21 cellular contexts compared by ENCODE assay signal in the genomic region with DNA sequence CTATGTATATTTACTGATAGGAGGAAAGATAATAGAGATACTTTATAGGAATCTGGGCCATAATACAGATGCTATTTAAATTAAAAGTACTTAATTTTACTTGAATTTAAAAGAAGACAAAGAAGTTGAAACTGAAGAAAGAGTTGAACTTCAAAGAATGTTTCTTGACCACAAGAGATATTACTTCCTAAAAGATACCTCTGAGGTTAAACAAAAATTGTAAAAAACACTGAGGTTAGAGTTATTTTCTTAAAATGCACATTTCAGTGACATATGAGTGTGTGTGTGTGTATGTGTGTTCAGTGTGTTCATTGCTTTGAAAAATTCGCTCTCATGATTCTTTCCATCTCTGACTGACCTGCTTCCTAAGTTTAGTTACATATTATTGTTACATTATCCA. TPM values are rescaled to one million over a fixed set of nuclear protein-coding genes. Genes with fewer than 3 reads are reported as not detected.
DNase-seq lines count a peak whose midpoint lies in the region; ATAC-seq, FAIRE-seq and TF ChIP-seq lines count a peak whose summit lies in the region.
"Had no signal": no experiment of that assay in that cellular context is flagged by ENCODE, and none has a peak within 500 bp of the region (broad histone marks: within the 10 kb centered on the region; RNA-seq: fewer than 3 reads in every experiment).

No MANE protein-coding gene starts in this region.

- peak in 1 of 2 experiments; percentile 21; a peak in 1 of 4 replicates for TF ChIP-seq EP300 in GM12878 (IDR thresholded peaks at IDR 0.05; ENCODE audit: borderline replicate concordance in 1 of 2, control insufficient read depth in 1 of 2, low read depth in 2 of 2, low read length in 2 of 2)

- no peak for ATAC-seq in activated naive CD8-positive, alpha-beta T cell treated with anti-CD3 and anti-CD28 coated beads, Interleukin-2, amount 10 ng/mL, durations not matched to agents 7 days and 5 days (ENCODE audit: low read depth)
- ATAC-seq in GM12878 (no peak), mucosa of descending colon (no peak)
- ATAC-seq in activated CD8-positive, alpha-beta memory T cell treated with anti-CD3 and anti-CD28 coated beads, Interleukin-2, amount 10 ng/mL, durations not matched to agents 7 days and 5 days: no peak
- ATAC-seq: CD8-positive, alpha-beta T cell had no signal

- SMC1A ChIA-PET in GM12878 (lab: Charles Lee; ENCODE audit: uncharacterized antibody, unreplicated experiment): interaction anchor here (1.1 to 7.5 kb wide), 7 partner anchors 9 to 29 kb away, joined by 3 to 88 read pairs (median 6); a partner anchor contains a TSS

- peaks cover 2% of the 10 kb centered on the region for H3K36me3 Mint-ChIP-seq in activated naive CD8-positive, alpha-beta T cell treated with anti-CD3 and anti-CD28 coated beads, Interleukin-2, amount 10 ng/mL, durations not matched to agents 7 days and 5 days
- no peaks in the 10 kb centered on the region for H3K36me3 Mint-ChIP-seq in activated naive CD8-positive, alpha-beta T cell treated with anti-CD3 and anti-CD28 coated beads for 36 hours
- no peaks in the 10 kb centered on the region for H3K36me3 Mint-ChIP-seq in activated CD8-positive, alpha-beta memory T cell treated with anti-CD3 and anti-CD28 coated beads, Interleukin-2, amount 10 ng/mL, durations not matched to agents 7 days and 5 days
- H3K36me3 Mint-ChIP-seq: CD8-positive, alpha-beta T cell had no signal

- no peak for TF ChIP-seq POLR2A in GM12878 (IDR thresholded peaks at IDR 0.05; ENCODE audit: low read depth, low read length)

- TF ChIP-seq RAD21 in GM12878 (IDR thresholded peaks at IDR 0.05; ENCODE audit: insufficient read depth, low read depth, low read length): no peak

- peaks cover 8% of the 10 kb centered on the region for H3K79me2 ChIP-seq in GM12878 (ENCODE audit: control insufficient read depth, insufficient read depth, low read length)

- no peak overlapping the region for H3K4me2 ChIP-seq in GM12878 (ENCODE audit: control insufficient read depth, insufficient read depth)
- H3K4me2 ChIP-seq: BLaER1 had no signal

- no peak for DNase-seq in activated naive CD8-positive, alpha-beta T cell treated with anti-CD3 and anti-CD28 coated beads, Interleukin-2, amount 10 ng/mL, durations not matched to agents 7 days and 5 days
- DNase-seq in activated naive CD8-positive, alpha-beta T cell treated with anti-CD3 and anti-CD28 coated beads for 36 hours: no peak
- DNase-seq in MV-4-11 (lab: John Stamatoyannopoulos, UW): peak; percentile 66
- DNase-seq in GM12878 (ENCODE audit: low read depth, low spot score): no peak
- DNase-seq in DMS153 treated with DMSO at 0.1 percent for 48 hours (lab: John Stamatoyannopoulos, UW; ENCODE audit: unreplicated experiment): no peak
- no peak for DNase-seq in mucosa of descending colon
- no peak for DNase-seq in activated CD8-positive, alpha-beta memory T cell treated with anti-CD3 and anti-CD28 coated beads, Interleukin-2, amount 10 ng/mL, durations not matched to agents 7 days and 5 days
- no peak for DNase-seq in head of caudate nucleus
- DNase-seq: 8988T; Calu3; CD8-positive, alpha-beta T cell; DMS 273 treated with DMSO at 0.1 percent for 48 hours had no signal

- WGBS in GM12878 (ENCODE audit: insufficient coverage, insufficient replicate concordance, low lambda C conversion rate, missing lambda C conversion rate): 76% methylated on average over 1 of the region's 1 CpG

- in situ Hi-C loops in GM12878 (cut with MboI): no loop called here

- H3K4me1 Mint-ChIP-seq in activated naive CD8-positive, alpha-beta T cell treated with anti-CD3 and anti-CD28 coated beads, Interleukin-2, amount 10 ng/mL, durations not matched to agents 7 days and 5 days: peaks cover 41% of the 10 kb centered on the region
- peaks cover 15% of the 10 kb centered on the region for H3K4me1 Mint-ChIP-seq in activated naive CD8-positive, alpha-beta T cell treated with anti-CD3 and anti-CD28 coated beads for 36 hours
- peaks cover 23% of the 10 kb centered on the region for H3K4me1 Mint-ChIP-seq in activated CD8-positive, alpha-beta memory T cell treated with anti-CD3 and anti-CD28 coated beads, Interleukin-2, amount 10 ng/mL, durations not matched to agents 7 days and 5 days

- FAIRE-seq in GM12878 (lab: Jason Lieb, UNC): peak; percentile 64
- FAIRE-seq: G401.6, GM12892, GM18507, H1 had no signal

- H3K4me1 ChIP-seq in GM12878 (ENCODE audit: control insufficient read depth, insufficient read depth, low read length) (peaks cover 11% of the 10 kb centered on the region), mucosa of descending colon (ENCODE audit: low read depth) (peaks cover 9% of the 10 kb centered on the region)

- no TSS peak for BruUV-seq in GM12878 (replicated peaks; lab: Mats Ljungman, UMichigan)

- H3K4me3 ChIP-seq in GM12878 (no peak overlapping the region), mucosa of descending colon (no peak overlapping the region)
- H3K4me3 ChIP-seq: BLaER1 had no signal

- no peak overlapping the region for H3K9ac ChIP-seq in GM12878 (ENCODE audit: control insufficient read depth, insufficient read depth, low read length)
- H3K9ac ChIP-seq: BLaER1 had no signal

- H3K9me3 ChIP-seq in GM12878 (replicated peaks; ENCODE audit: control insufficient read depth, insufficient read depth, low read length) (no peaks in the 10 kb centered on the region), mucosa of descending colon (no peaks in the 10 kb centered on the region)
- H3K9me3 ChIP-seq: BLaER1 had no signal

- H3K9me3 Mint-ChIP-seq in activated naive CD8-positive, alpha-beta T cell treated with anti-CD3 and anti-CD28 coated beads, Interleukin-2, amount 10 ng/mL, durations not matched to agents 7 days and 5 days: no peaks in the 10 kb centered on the region
- H3K9me3 Mint-ChIP-seq in activated naive CD8-positive, alpha-beta T cell treated with anti-CD3 and anti-CD28 coated beads for 36 hours: no peaks in the 10 kb centered on the region
- H3K9me3 Mint-ChIP-seq in activated CD8-positive, alpha-beta memory T cell treated with anti-CD3 and anti-CD28 coated beads, Interleukin-2, amount 10 ng/mL, durations not matched to agents 7 days and 5 days (ENCODE audit: low read depth): no peaks in the 10 kb centered on the region
- H3K9me3 Mint-ChIP-seq: CD8-positive, alpha-beta T cell; H9 had no signal

- H4K20me1 ChIP-seq in GM12878 (ENCODE audit: control insufficient read depth, insufficient read depth): no peaks in the 10 kb centered on the region
- H4K20me1 ChIP-seq: BLaER1 had no signal

- POLR2A ChIA-PET in activated naive CD8-positive, alpha-beta T cell treated with anti-CD3 and anti-CD28 coated beads, Interleukin-2, amount 10 ng/mL, durations not matched to agents 7 days and 5 days (lab: Charles Lee): no interaction called here
- POLR2A ChIA-PET in GM12878 (lab: Charles Lee): no interaction called here

- no peak overlapping the region for H2AFZ ChIP-seq in GM12878 (ENCODE audit: control insufficient read depth, low read depth, low read length)

- H3K4me3 Mint-ChIP-seq in activated naive CD8-positive, alpha-beta T cell treated with anti-CD3 and anti-CD28 coated beads, Interleukin-2, amount 10 ng/mL, durations not matched to agents 7 days and 5 days: peak overlapping the region; percentile 15
- H3K4me3 Mint-ChIP-seq in activated naive CD8-positive, alpha-beta T cell treated with anti-CD3 and anti-CD28 coated beads for 36 hours: no peak overlapping the region
- no peak overlapping the region for H3K4me3 Mint-ChIP-seq in activated CD8-positive, alpha-beta memory T cell treated with anti-CD3 and anti-CD28 coated beads, Interleukin-2, amount 10 ng/mL, durations not matched to agents 7 days and 5 days
- H3K4me3 Mint-ChIP-seq: CD8-positive, alpha-beta T cell; H9 had no signal

- CTCF ChIA-PET in GM12878 (lab: Yijun Ruan, JAX): interaction anchor here (1.0 to 1.4 kb wide), 3 partner anchors 12 to 40 kb away, joined by 3 to 5 read pairs (median 5); no protein-coding TSS in a partner anchor
- CTCF ChIA-PET in activated CD8-positive, alpha-beta memory T cell treated with anti-CD3 and anti-CD28 coated beads, Interleukin-2, amount 10 ng/mL, durations not matched to agents 7 days and 5 days (lab: Charles Lee): interaction anchor here (0.9 kb wide), 1 partner anchor 39 kb away, joined by 3 read pairs; no protein-coding TSS in a partner anchor

- intact Hi-C loops in GM12878 (cut with micrococcal nuclease; ENCODE audit: unreplicated experiment) (no loop called here), mucosa of descending colon (cut with DNase I, micrococcal nuclease) (no loop called here), head of caudate nucleus (cut with DNase I) (no loop called here)

- H3K27me3 Mint-ChIP-seq in activated naive CD8-positive, alpha-beta T cell treated with anti-CD3 and anti-CD28 coated beads, Interleukin-2, amount 10 ng/mL, durations not matched to agents 7 days and 5 days: peaks cover 41% of the 10 kb centered on the region
- H3K27me3 Mint-ChIP-seq in activated naive CD8-positive, alpha-beta T cell treated with anti-CD3 and anti-CD28 coated beads for 36 hours: peaks cover 58% of the 10 kb centered on the region
- peaks cover 32% of the 10 kb centered on the region for H3K27me3 Mint-ChIP-seq in activated CD8-positive, alpha-beta memory T cell treated with anti-CD3 and anti-CD28 coated beads, Interleukin-2, amount 10 ng/mL, durations not matched to agents 7 days and 5 days

- no peaks in the 10 kb centered on the region for H3K36me3 ChIP-seq in GM12878 (ENCODE audit: control insufficient read depth in 2 of 2, insufficient read depth in 2 of 2, low read length in 1 of 2)
- no peaks in the 10 kb centered on the region for H3K36me3 ChIP-seq in mucosa of descending colon (ENCODE audit: low read depth)
- H3K36me3 ChIP-seq: BLaER1 had no signal

- TF ChIP-seq CTCF in GM12878 (IDR thresholded peaks at IDR 0.05 in 2 of 3, conservative IDR thresholded peaks at IDR 0.05 in 1 of 3; ENCODE audit: control insufficient read depth in 2 of 3, extremely low read depth in 1 of 3, insufficient read depth in 1 of 3, low read depth in 3 of 3, low read length in 3 of 3) (no peak), mucosa of descending colon (IDR thresholded peaks at IDR 0.05) (no peak)

- RAD21 ChIA-PET in GM12878 (lab: Charles Lee; ENCODE audit: unreplicated experiment): interaction anchor here (1.3 to 1.9 kb wide), 3 partner anchors 11 to 55 kb away, joined by 3 to 7 read pairs (median 3); no protein-coding TSS in a partner anchor

- no peaks in the 10 kb centered on the region for H3K27me3 ChIP-seq in GM12878 (replicated peaks in 1 of 2; ENCODE audit: control insufficient read depth in 2 of 2, insufficient read depth in 2 of 2, low read length in 1 of 2)

- no peak overlapping the region for H3K27ac Mint-ChIP-seq in activated naive CD8-positive, alpha-beta T cell treated with anti-CD3 and anti-CD28 coated beads, Interleukin-2, amount 10 ng/mL, durations not matched to agents 7 days and 5 days
- H3K27ac Mint-ChIP-seq in activated naive CD8-positive, alpha-beta T cell treated with anti-CD3 and anti-CD28 coated beads for 36 hours: no peak overlapping the region
- H3K27ac Mint-ChIP-seq in activated CD8-positive, alpha-beta memory T cell treated with anti-CD3 and anti-CD28 coated beads, Interleukin-2, amount 10 ng/mL, durations not matched to agents 7 days and 5 days: no peak overlapping the region
- H3K27ac Mint-ChIP-seq: CD8-positive, alpha-beta T cell; H9 had no signal

- H3K27ac ChIP-seq in GM12878 (ENCODE audit: control insufficient read depth, insufficient read depth): no peak overlapping the region
- H3K27ac ChIP-seq: BLaER1 had no signal

RNA-seq across cellular contexts. Expression of a gene that starts 3.5 kb away (rescaled TPM):
- total RNA-seq in activated naive CD8-positive, alpha-beta T cell treated with anti-CD3 and anti-CD28 coated beads, Interleukin-2, amount 10 ng/mL, durations not matched to agents 7 days and 5 days: 10 to 100 TPM; 39.2 to 40.4 TPM
- 10 to 100 TPM; 21.2 to 22.2 TPM for total RNA-seq in activated naive CD8-positive, alpha-beta T cell treated with anti-CD3 and anti-CD28 coated beads for 36 hours
- 67.8 and 78.8 TPM in 2 replicates for total RNA-seq in GM12878 (2013; cell fraction: nucleolus; rRNA removed)
- 31.0 and 35.7 TPM in 2 replicates for total RNA-seq in GM12878 (2014; rRNA removed)
- 26.5 and 27.8 TPM in 2 replicates for total RNA-seq in GM12878 (2014; rRNA removed; fragmentation: Illumina TruSeq; extraction: Trizol)
- total RNA-seq in GM12878 (2021): 39.0 and 42.0 TPM in 2 replicates
- polyA plus RNA-seq in GM12878 (2011; ENCODE audit: low read depth): 15.1 TPM
- polyA plus RNA-seq in GM12878 (2011; rRNA removed): 82.7 and 96.1 TPM in 2 replicates
- 74.2 and 76.3 TPM in 2 replicates for polyA plus RNA-seq in GM12878 (2011; cell fraction: cytosol; rRNA removed)
- polyA plus RNA-seq in GM12878 (2011; cell fraction: nucleus; rRNA removed): 197 and 245 TPM in 2 replicates
- 21.8 and 26.7 TPM in 2 replicates for polyA plus RNA-seq in GM12878 (2012)
- polyA plus RNA-seq in GM12878 (2014; fragmentation: Illumina TruSeq; extraction: Trizol): 40.2 and 40.7 TPM in 2 replicates
- polyA plus RNA-seq in GM12878 (2014; fragmentation: Nextera tagmentation; extraction: Ambion mirVana): 1 to 10 TPM; 6.1 to 7.6 TPM
- polyA plus RNA-seq in GM12878 (2014; rRNA removed): 33.2 and 34.7 TPM in 2 replicates
- 10 to 100 TPM; 21.8 to 21.9 TPM for polyA plus RNA-seq in GM12878 (2016; fragmentation: Nextera tagmentation; extraction: Ambion mirVana)
- 59.2 and 75.0 TPM in 2 replicates for polyA minus RNA-seq in GM12878 (2011; rRNA and poly(A)+ RNA removed)
- 23.0 and 24.1 TPM in 2 replicates for polyA minus RNA-seq in GM12878 (2011; cell fraction: cytosol; rRNA and poly(A)+ RNA removed)
- polyA minus RNA-seq in GM12878 (2011; cell fraction: nucleus; rRNA and poly(A)+ RNA removed): 45.3 and 49.8 TPM in 2 replicates
- total RNA-seq in mucosa of descending colon: 10 to 100 TPM; 49.9 to 64.7 (median 61.1) TPM
- total RNA-seq in activated CD8-positive, alpha-beta memory T cell treated with anti-CD3 and anti-CD28 coated beads, Interleukin-2, amount 10 ng/mL, durations not matched to agents 7 days and 5 days: 10 to 100 TPM; 43.7 to 57.3 TPM

RNA-seq across cellular contexts. Expression of a gene that starts 32.5 kb away (rescaled TPM):
- not detected for total RNA-seq in activated naive CD8-positive, alpha-beta T cell treated with anti-CD3 and anti-CD28 coated beads, Interleukin-2, amount 10 ng/mL, durations not matched to agents 7 days and 5 days
- under 1 TPM in 1 of 2 experiments, not detected in 1; 0.06 TPM for total RNA-seq in activated naive CD8-positive, alpha-beta T cell treated with anti-CD3 and anti-CD28 coated beads for 36 hours
- total RNA-seq in GM12878 (2013; cell fraction: nucleolus; rRNA removed): 0.22 and 0.35 TPM in 2 replicates
- 0.05 TPM in 1 of 2 replicates, not detected in the other for total RNA-seq in GM12878 (2014; rRNA removed)
- total RNA-seq in GM12878 (2014; rRNA removed; fragmentation: Illumina TruSeq; extraction: Trizol): 0.04 TPM in 1 of 2 replicates, not detected in the other
- 0.10 TPM in 1 of 2 replicates, not detected in the other for total RNA-seq in GM12878 (2021)
- polyA plus RNA-seq in GM12878 (2011; ENCODE audit: low read depth): not detected
- 0.37 TPM in 2 replicates for polyA plus RNA-seq in GM12878 (2011; rRNA removed)
- 0.33 and 0.48 TPM in 2 replicates for polyA plus RNA-seq in GM12878 (2011; cell fraction: cytosol; rRNA removed)
- 0.34 and 0.63 TPM in 2 replicates for polyA plus RNA-seq in GM12878 (2011; cell fraction: nucleus; rRNA removed)
- polyA plus RNA-seq in GM12878 (2012): 0.04 and 0.13 TPM in 2 replicates
- 0.04 and 0.10 TPM in 2 replicates for polyA plus RNA-seq in GM12878 (2014; fragmentation: Illumina TruSeq; extraction: Trizol)
- under 1 TPM in 1 of 2 experiments, not detected in 1; 0.02 TPM for polyA plus RNA-seq in GM12878 (2014; fragmentation: Nextera tagmentation; extraction: Ambion mirVana)
- polyA plus RNA-seq in GM12878 (2014; rRNA removed): 0.05 TPM in 1 of 2 replicates, not detected in the other
- not detected for polyA plus RNA-seq in GM12878 (2016; fragmentation: Nextera tagmentation; extraction: Ambion mirVana)
- 0.07 and 0.21 TPM in 2 replicates for polyA minus RNA-seq in GM12878 (2011; rRNA and poly(A)+ RNA removed)
- not detected in 2 replicates for polyA minus RNA-seq in GM12878 (2011; cell fraction: cytosol; rRNA and poly(A)+ RNA removed)
- 0.19 and 0.36 TPM in 2 replicates for polyA minus RNA-seq in GM12878 (2011; cell fraction: nucleus; rRNA and poly(A)+ RNA removed)
- 10 to 100 TPM; 11.6 to 44.5 (median 24.3) TPM for total RNA-seq in mucosa of descending colon
- under 1 TPM in 1 of 2 experiments, not detected in 1; 0.42 TPM for total RNA-seq in activated CD8-positive, alpha-beta memory T cell treated with anti-CD3 and anti-CD28 coated beads, Interleukin-2, amount 10 ng/mL, durations not matched to agents 7 days and 5 days
- total RNA-seq: A673; CD8-positive, alpha-beta T cell had no signal
- polyA plus RNA-seq: AG04450, CD14-positive monocyte had no signal

RNA-seq across cellular contexts. Expression of a gene that starts 33.4 kb away (rescaled TPM):
- 10 to 100 TPM in 1 of 2 experiments, 1 to 10 TPM in 1; 8.9 to 12.4 TPM for total RNA-seq in activated naive CD8-positive, alpha-beta T cell treated with anti-CD3 and anti-CD28 coated beads, Interleukin-2, amount 10 ng/mL, durations not matched to agents 7 days and 5 days
- 1 to 10 TPM; 6.9 to 8.4 TPM for total RNA-seq in activated naive CD8-positive, alpha-beta T cell treated with anti-CD3 and anti-CD28 coated beads for 36 hours
- total RNA-seq in GM12878 (2013; cell fraction: nucleolus; rRNA removed): 49.3 and 50.2 TPM in 2 replicates
- 3.4 and 4.4 TPM in 2 replicates for total RNA-seq in GM12878 (2014; rRNA removed)
- total RNA-seq in GM12878 (2014; rRNA removed; fragmentation: Illumina TruSeq; extraction: Trizol): 2.2 and 3.1 TPM in 2 replicates
- total RNA-seq in GM12878 (2021): 3.4 and 4.8 TPM in 2 replicates
- 7.3 TPM for polyA plus RNA-seq in GM12878 (2011; ENCODE audit: low read depth)
- 1.8 and 2.2 TPM in 2 replicates for polyA plus RNA-seq in GM12878 (2011; rRNA removed)
- polyA plus RNA-seq in GM12878 (2011; cell fraction: cytosol; rRNA removed): 1.3 and 1.4 TPM in 2 replicates
- 5.0 and 10.1 TPM in 2 replicates for polyA plus RNA-seq in GM12878 (2011; cell fraction: nucleus; rRNA removed)
- 5.1 and 11.5 TPM in 2 replicates for polyA plus RNA-seq in GM12878 (2012)
- polyA plus RNA-seq in GM12878 (2014; fragmentation: Illumina TruSeq; extraction: Trizol): 0.97 and 2.9 TPM in 2 replicates
- polyA plus RNA-seq in GM12878 (2014; fragmentation: Nextera tagmentation; extraction: Ambion mirVana): 1 to 10 TPM; 3.1 to 8.0 TPM
- 2.9 and 4.6 TPM in 2 replicates for polyA plus RNA-seq in GM12878 (2014; rRNA removed)
- polyA plus RNA-seq in GM12878 (2016; fragmentation: Nextera tagmentation; extraction: Ambion mirVana): 1 to 10 TPM; 2.7 to 3.6 TPM
- 1.8 and 3.7 TPM in 2 replicates for polyA minus RNA-seq in GM12878 (2011; rRNA and poly(A)+ RNA removed)
- polyA minus RNA-seq in GM12878 (2011; cell fraction: cytosol; rRNA and poly(A)+ RNA removed): 0.67 TPM in 1 of 2 replicates, not detected in the other
- 5.2 and 7.3 TPM in 2 replicates for polyA minus RNA-seq in GM12878 (2011; cell fraction: nucleus; rRNA and poly(A)+ RNA removed)
- 10 to 100 TPM in 2 of 3 donors, 1 to 10 TPM in 1; 7.1 to 12.3 (median 12.0) TPM for total RNA-seq in mucosa of descending colon
- total RNA-seq in activated CD8-positive, alpha-beta memory T cell treated with anti-CD3 and anti-CD28 coated beads, Interleukin-2, amount 10 ng/mL, durations not matched to agents 7 days and 5 days: 10 to 100 TPM; 16.7 to 52.5 TPM
- total RNA-seq: A673 had no signal
- polyA plus RNA-seq: AG04450 had no signal

RNA-seq across cellular contexts. Expression of a gene that starts 43.2 kb away (rescaled TPM):
- 10 to 100 TPM; 16.8 to 19.3 TPM for total RNA-seq in activated naive CD8-positive, alpha-beta T cell treated with anti-CD3 and anti-CD28 coated beads, Interleukin-2, amount 10 ng/mL, durations not matched to agents 7 days and 5 days
- total RNA-seq in activated naive CD8-positive, alpha-beta T cell treated with anti-CD3 and anti-CD28 coated beads for 36 hours: 10 to 100 TPM; 10.7 to 11.1 TPM
- total RNA-seq in GM12878 (2013; cell fraction: nucleolus; rRNA removed): 119 and 135 TPM in 2 replicates
- total RNA-seq in GM12878 (2014; rRNA removed) (3.8 and 4.6 TPM in 2 replicates), GM12878 (2014; rRNA removed; fragmentation: Illumina TruSeq; extraction: Trizol) (12.3 and 14.9 TPM in 2 replicates), GM12878 (2021) (8.7 and 9.3 TPM in 2 replicates), mucosa of descending colon (10 to 100 TPM in 1 of 3 donors, 1 to 10 TPM in 2; 3.2 to 11.0 (median 3.8) TPM)
- 6.0 TPM for polyA plus RNA-seq in GM12878 (2011; ENCODE audit: low read depth)
- polyA plus RNA-seq in GM12878 (2011; rRNA removed) (36.5 and 65.9 TPM in 2 replicates), GM12878 (2014; fragmentation: Illumina TruSeq; extraction: Trizol) (10.7 and 14.1 TPM in 2 replicates), GM12878 (2014; fragmentation: Nextera tagmentation; extraction: Ambion mirVana) (1 to 10 TPM; 2.7 to 3.0 TPM), GM12878 (2014; rRNA removed) (4.7 and 6.7 TPM in 2 replicates), GM12878 (2016; fragmentation: Nextera tagmentation; extraction: Ambion mirVana) (10 to 100 TPM; 11.5 to 12.1 TPM)
- polyA plus RNA-seq in GM12878 (2011; cell fraction: cytosol; rRNA removed): 7.9 and 8.7 TPM in 2 replicates
- 26.7 and 28.1 TPM in 2 replicates for polyA plus RNA-seq in GM12878 (2011; cell fraction: nucleus; rRNA removed)
- polyA plus RNA-seq in GM12878 (2012): 6.3 and 8.3 TPM in 2 replicates
- 17.3 and 27.5 TPM in 2 replicates for polyA minus RNA-seq in GM12878 (2011; rRNA and poly(A)+ RNA removed)
- polyA minus RNA-seq in GM12878 (2011; cell fraction: cytosol; rRNA and poly(A)+ RNA removed): 9.1 and 10.0 TPM in 2 replicates
- polyA minus RNA-seq in GM12878 (2011; cell fraction: nucleus; rRNA and poly(A)+ RNA removed): 15.4 and 18.8 TPM in 2 replicates
- 10 to 100 TPM; 18.2 to 38.8 TPM for total RNA-seq in activated CD8-positive, alpha-beta memory T cell treated with anti-CD3 and anti-CD28 coated beads, Interleukin-2, amount 10 ng/mL, durations not matched to agents 7 days and 5 days

RNA-seq across cellular contexts. Expression of a gene that starts 49.9 kb away (rescaled TPM):
- total RNA-seq in activated naive CD8-positive, alpha-beta T cell treated with anti-CD3 and anti-CD28 coated beads, Interleukin-2, amount 10 ng/mL, durations not matched to agents 7 days and 5 days: 1 to 10 TPM; 4.0 to 6.3 TPM
- 1 to 10 TPM; 1.8 to 2.3 TPM for total RNA-seq in activated naive CD8-positive, alpha-beta T cell treated with anti-CD3 and anti-CD28 coated beads for 36 hours
- total RNA-seq in GM12878 (2013; cell fraction: nucleolus; rRNA removed): 6.1 and 11.9 TPM in 2 replicates
- total RNA-seq in GM12878 (2014; rRNA removed) (2.2 and 3.2 TPM in 2 replicates), GM12878 (2014; rRNA removed; fragmentation: Illumina TruSeq; extraction: Trizol) (0.94 and 1.3 TPM in 2 replicates), GM12878 (2021) (3.2 TPM in 2 replicates), mucosa of descending colon (10 to 100 TPM; 37.3 to 93.5 (median 63.0) TPM)
- 0.83 TPM for polyA plus RNA-seq in GM12878 (2011; ENCODE audit: low read depth)
- polyA plus RNA-seq in GM12878 (2011; rRNA removed) (3.2 and 3.5 TPM in 2 replicates), GM12878 (2014; fragmentation: Illumina TruSeq; extraction: Trizol) (0.52 and 1.7 TPM in 2 replicates), GM12878 (2014; fragmentation: Nextera tagmentation; extraction: Ambion mirVana) (under 1 TPM; 0.05 to 0.31 TPM), GM12878 (2014; rRNA removed) (2.8 and 3.9 TPM in 2 replicates), GM12878 (2016; fragmentation: Nextera tagmentation; extraction: Ambion mirVana) (under 1 TPM; 0.82 to 0.83 TPM)
- 2.5 and 3.9 TPM in 2 replicates for polyA plus RNA-seq in GM12878 (2011; cell fraction: cytosol; rRNA removed)
- 12.5 and 15.7 TPM in 2 replicates for polyA plus RNA-seq in GM12878 (2011; cell fraction: nucleus; rRNA removed)
- 3.0 and 3.9 TPM in 2 replicates for polyA plus RNA-seq in GM12878 (2012)
- 2.8 and 7.9 TPM in 2 replicates for polyA minus RNA-seq in GM12878 (2011; rRNA and poly(A)+ RNA removed)
- 0.80 and 2.1 TPM in 2 replicates for polyA minus RNA-seq in GM12878 (2011; cell fraction: cytosol; rRNA and poly(A)+ RNA removed)
- 4.2 and 5.3 TPM in 2 replicates for polyA minus RNA-seq in GM12878 (2011; cell fraction: nucleus; rRNA and poly(A)+ RNA removed)
- total RNA-seq in activated CD8-positive, alpha-beta memory T cell treated with anti-CD3 and anti-CD28 coated beads, Interleukin-2, amount 10 ng/mL, durations not matched to agents 7 days and 5 days: 10 to 100 TPM in 1 of 2 experiments, 1 to 10 TPM in 1; 4.4 to 11.5 TPM

Comparison
In these comparisons a context has a peak if more than half of its experiments do, and no peak if none do; other contexts are left out.
1. RNA of a gene that starts 32.5 kb away (total RNA-seq): 11.6 to 44.5 TPM in mucosa of descending colon; 0.42 TPM in activated CD8-positive, alpha-beta memory T cell treated with anti-CD3 and anti-CD28 coated beads, Interleukin-2, amount 10 ng/mL, durations not matched to agents 7 days and 5 days, 0.06 TPM in activated naive CD8-positive, alpha-beta T cell treated with anti-CD3 and anti-CD28 coated beads for 36 hours, not detected in activated naive CD8-positive, alpha-beta T cell treated with anti-CD3 and anti-CD28 coated beads, Interleukin-2, amount 10 ng/mL, durations not matched to agents 7 days and 5 days and 0.04 to 0.35 TPM in GM12878; every median in the first group is over 4 times any median in the second.